ENCODE assay signal across 8 cellular contexts in the genomic region with DNA sequence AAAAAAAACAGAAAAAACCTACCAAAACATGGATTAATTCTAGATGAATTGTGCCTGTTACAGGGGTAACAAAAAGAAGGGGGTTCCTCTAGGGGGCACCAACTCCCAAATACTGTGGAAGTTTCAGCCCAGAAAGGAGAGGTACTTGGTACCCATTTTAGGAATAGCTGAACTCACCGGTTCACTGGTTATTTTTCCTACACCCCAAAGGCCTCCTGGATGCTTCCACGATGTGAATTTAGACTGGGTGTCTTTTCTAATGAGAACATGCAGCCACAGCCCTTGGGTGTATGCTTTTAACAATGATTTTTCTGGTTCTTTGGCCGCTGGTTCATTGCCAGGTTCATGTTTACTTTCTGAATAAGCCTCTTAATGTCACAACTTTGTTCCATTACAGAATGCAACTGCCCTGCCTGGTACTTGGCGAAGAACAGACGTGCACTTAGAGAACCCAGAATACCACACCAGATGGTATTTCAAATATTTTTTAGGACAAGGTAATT. TPM values are rescaled to one million over a fixed set of nuclear protein-coding genes. Genes with fewer than 3 reads are reported as not detected.
A peak's percentile ranks its signal among the peaks of the same experiment; 100 is the strongest.
DNase-seq lines count a peak whose midpoint lies in the region; ATAC-seq and TF ChIP-seq lines count a peak whose summit lies in the region.

No MANE protein-coding gene starts in this region.

- POLR2A ChIA-PET in CD4-positive, alpha-beta memory T cell (lab: Charles Lee; ENCODE audit: partially characterized antibody): interaction anchor here (1.7 kb wide), 1 partner anchor 140 kb away, joined by 12 read pairs; the partner anchor contains the start of genes LRSAM1 and RPL12
- POLR2A ChIA-PET in activated CD4-positive, alpha-beta T cell treated with anti-CD3 and anti-CD28 coated beads, Interleukin-2, amount 10 ng/mL, durations not matched to agents 7 days and 5 days (lab: Charles Lee): no interaction called here

- H3K4me3 Mint-ChIP-seq in CD4-positive, alpha-beta memory T cell: no peak overlapping the region
- H3K4me3 Mint-ChIP-seq in activated CD4-positive, alpha-beta T cell treated with anti-CD3 and anti-CD28 coated beads, Interleukin-2, amount 10 ng/mL, durations not matched to agents 7 days and 5 days: no peak overlapping the region

- peak; percentile 57 for TF ChIP-seq CTCF in fibroblast of the aortic adventitia (IDR thresholded peaks at IDR 0.05; ENCODE audit: insufficient read depth, low read length)
- peak in 1 of 4 experiments; percentile 35 for TF ChIP-seq CTCF in sigmoid colon (IDR thresholded peaks at IDR 0.05)

- H3K4me3 ChIP-seq in CD4-positive, alpha-beta memory T cell (ENCODE audit: low read length in 2 of 2): no peak overlapping the region
- H3K4me3 ChIP-seq in fibroblast of the aortic adventitia (ENCODE audit: low read depth, low read length): no peak overlapping the region
- no peak overlapping the region for H3K4me3 ChIP-seq in sigmoid colon

- no peak for TF ChIP-seq EP300 in sigmoid colon (IDR thresholded peaks at IDR 0.05)

- intact Hi-C loops in CD4-positive, alpha-beta memory T cell (cut with micrococcal nuclease): loop anchor here (2.0 kb wide), 1 partner anchor 140 kb away; the partner anchor contains the start of genes LRSAM1 and RPL12
- intact Hi-C loops in sigmoid colon (cut with DNase I): no loop called here

- no peaks in the 10 kb centered on the region for H3K36me3 Mint-ChIP-seq in CD4-positive, alpha-beta memory T cell
- H3K36me3 Mint-ChIP-seq in activated CD4-positive, alpha-beta T cell treated with anti-CD3 and anti-CD28 coated beads, Interleukin-2, amount 10 ng/mL, durations not matched to agents 7 days and 5 days (ENCODE audit: low read depth): no peaks in the 10 kb centered on the region

- H3K27ac Mint-ChIP-seq in CD4-positive, alpha-beta memory T cell: no peak overlapping the region
- H3K27ac Mint-ChIP-seq in activated CD4-positive, alpha-beta T cell treated with anti-CD3 and anti-CD28 coated beads, Interleukin-2, amount 10 ng/mL, durations not matched to agents 7 days and 5 days: no peak overlapping the region

- peaks cover 0 to 2% (median 0%) of the 10 kb centered on the region in 8 donors for H3K9me3 Mint-ChIP-seq in CD4-positive, alpha-beta memory T cell
- no peaks in the 10 kb centered on the region for H3K9me3 Mint-ChIP-seq in activated CD4-positive, alpha-beta T cell treated with anti-CD3 and anti-CD28 coated beads, Interleukin-2, amount 10 ng/mL, durations not matched to agents 7 days and 5 days

- H3K4me1 Mint-ChIP-seq in CD4-positive, alpha-beta memory T cell: no peaks in the 10 kb centered on the region
- no peaks in the 10 kb centered on the region for H3K4me1 Mint-ChIP-seq in activated CD4-positive, alpha-beta T cell treated with anti-CD3 and anti-CD28 coated beads, Interleukin-2, amount 10 ng/mL, durations not matched to agents 7 days and 5 days

- no peaks in the 10 kb centered on the region for H3K4me1 ChIP-seq in CD4-positive, alpha-beta memory T cell (ENCODE audit: insufficient read depth, low read length)
- peaks cover 0 to 22% (median 12%) of the 10 kb centered on the region in 4 donors for H3K4me1 ChIP-seq in sigmoid colon

- no peaks in the 10 kb centered on the region for H3K27me3 ChIP-seq in CD4-positive, alpha-beta memory T cell (ENCODE audit: insufficient read depth, low read length)
- H3K27me3 ChIP-seq in sigmoid colon: no peaks in the 10 kb centered on the region

- 11 to 42% methylated on average over 5 of the region's 5 CpGs for WGBS in sigmoid colon, 2 donors

- H3K27me3 Mint-ChIP-seq in CD4-positive, alpha-beta memory T cell: peaks cover 2 to 7% of the 10 kb centered on the region in 2 donors
- peaks cover 21% of the 10 kb centered on the region for H3K27me3 Mint-ChIP-seq in activated CD4-positive, alpha-beta T cell treated with anti-CD3 and anti-CD28 coated beads, Interleukin-2, amount 10 ng/mL, durations not matched to agents 7 days and 5 days

- H3K9me3 ChIP-seq in CD4-positive, alpha-beta memory T cell (ENCODE audit: control insufficient read depth in 1 of 2, low read length in 2 of 2): no peaks in the 10 kb centered on the region
- H3K9me3 ChIP-seq in sigmoid colon: no peaks in the 10 kb centered on the region

- TF ChIP-seq POLR2A in sigmoid colon (IDR thresholded peaks at IDR 0.05): no peak

- no peak for ATAC-seq in HG02763 (IDR thresholded peaks at IDR 0.05; ENCODE audit: unreplicated experiment)

- no peaks in the 10 kb centered on the region for H3K36me3 ChIP-seq in CD4-positive, alpha-beta memory T cell (ENCODE audit: insufficient read depth, low read length)
- H3K36me3 ChIP-seq in sigmoid colon: peaks cover 0 to 13% (median 4%) of the 10 kb centered on the region in 4 donors

- DNase-seq in CD4-positive, alpha-beta memory T cell: peak in 4 of 5 donors; percentile 13 to 22 (median 18)
- peak; percentile 26 for DNase-seq in HT1080 (ENCODE audit: low read depth)
- DNase-seq in activated CD4-positive, alpha-beta T cell treated with anti-CD3 and anti-CD28 coated beads, Interleukin-2, amount 10 ng/mL, durations not matched to agents 7 days and 5 days: peak; percentile 56
- DNase-seq in fibroblast of the aortic adventitia (ENCODE audit: low read depth): peak; percentile 72
- no peak for DNase-seq in sigmoid colon
- no peak for DNase-seq in effector CD8-positive, alpha-beta T cell (lab: John Stamatoyannopoulos, UW)
- DNase-seq in Ammon's horn (ENCODE audit: low spot score): no peak

- CTCF ChIA-PET in CD4-positive, alpha-beta memory T cell (lab: Charles Lee; ENCODE audit: partially characterized antibody): interaction anchor here (0.7 to 1.7 kb wide), 4 partner anchors 15 to 139 kb away, joined by 3 to 6 read pairs (median 4); partner anchors contain the start of gene SLC2A8
- CTCF ChIA-PET in activated CD4-positive, alpha-beta T cell treated with anti-CD3 and anti-CD28 coated beads, Interleukin-2, amount 10 ng/mL, durations not matched to agents 7 days and 5 days (lab: Charles Lee): interaction anchor here (0.7 kb wide), 1 partner anchor 17 kb away, joined by 3 read pairs; no protein-coding TSS in a partner anchor

- no peak overlapping the region for H3K27ac ChIP-seq in CD4-positive, alpha-beta memory T cell (ENCODE audit: low read depth, low read length)
- peak overlapping the region; percentile 51 to 64 (median 56) for H3K27ac ChIP-seq in sigmoid colon

RNA-seq across cellular contexts. Expression of gene GARNL3, which starts 46.7 kb away (rescaled TPM):
- 1 to 10 TPM; 5.9 to 6.6 TPM for total RNA-seq in CD4-positive, alpha-beta memory T cell
- polyA plus RNA-seq in CD4-positive, alpha-beta memory T cell: under 1 TPM in 1 of 2 donors, not detected in 1; 0.41 TPM
- 1.2 and 1.5 TPM in 2 replicates for total RNA-seq in HT1080 (2014; rRNA removed; shearing (Covaris generic))
- polyA plus RNA-seq in HT1080 (2015; cell fraction: cytosol; rRNA removed): 0.90 and 1.5 TPM in 2 replicates
- 2.7 and 3.6 TPM in 2 replicates for polyA plus RNA-seq in HT1080 (2015; cell fraction: nucleus; rRNA removed)
- total RNA-seq in activated CD4-positive, alpha-beta T cell treated with anti-CD3 and anti-CD28 coated beads, Interleukin-2, amount 10 ng/mL, durations not matched to agents 7 days and 5 days: 1 to 10 TPM; 1.6 to 2.0 TPM
- total RNA-seq in fibroblast of the aortic adventitia (ENCODE audit: low replicate concordance) (1.1 and 2.5 TPM in 2 replicates), sigmoid colon (10 to 100 TPM; 10.2 to 28.0 (median 17.6) TPM)
- polyA plus RNA-seq in sigmoid colon: 1 to 10 TPM in 2 of 3 donors, under 1 TPM in 1; 0.92 to 4.8 (median 3.0) TPM

Comparison
In these comparisons a context has a peak if more than half of its experiments do, and no peak if none do; other contexts are left out.
1. DNase-seq: peak in CD4-positive, alpha-beta memory T cell (4 of 5), HT1080 (single experiment), activated CD4-positive, alpha-beta T cell treated with anti-CD3 and anti-CD28 coated beads, Interleukin-2, amount 10 ng/mL, durations not matched to agents 7 days and 5 days (single experiment) and fibroblast of the aortic adventitia (single experiment); none in sigmoid colon (single experiment), effector CD8-positive, alpha-beta T cell (single experiment) and Ammon's horn (single experiment).